8 cellular contexts compared by ENCODE assay signal in the genomic region with DNA sequence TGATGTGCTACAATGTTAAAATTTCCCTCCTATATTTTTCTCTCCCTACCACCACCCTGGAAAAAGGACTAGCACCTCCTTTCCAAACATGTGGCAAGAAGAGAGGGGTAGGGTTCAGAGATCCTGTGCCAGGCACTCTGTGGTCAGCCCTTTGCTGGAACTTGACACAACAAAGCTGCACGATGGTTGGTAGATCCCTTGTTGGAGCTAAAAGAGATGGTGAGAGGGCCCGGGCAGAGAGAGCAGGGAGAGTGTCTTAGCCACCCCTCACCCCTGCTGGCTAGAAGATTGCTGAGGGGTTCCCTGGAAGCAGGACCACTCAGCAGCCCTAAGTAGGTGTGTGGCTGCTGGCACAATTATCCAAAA. TPM values are rescaled to one million over a fixed set of nuclear protein-coding genes. Genes with fewer than 3 reads are reported as not detected.
DNase-seq lines count a peak whose midpoint lies in the region; TF ChIP-seq lines count a peak whose summit lies in the region.

No MANE protein-coding gene starts in this region.

- peaks cover 40 to 65% (median 51%) of the 10 kb centered on the region in 4 donors for H3K4me1 Mint-ChIP-seq in CD4-positive, alpha-beta memory T cell
- peaks cover 44% of the 10 kb centered on the region for H3K4me1 Mint-ChIP-seq in endothelial cell (ENCODE audit: unreplicated experiment)

- no peak overlapping the region for H3K4me3 ChIP-seq in CD4-positive, alpha-beta memory T cell (ENCODE audit: low read length in 2 of 2)
- H3K4me3 ChIP-seq in PC-9 (no peak overlapping the region), rectal smooth muscle tissue (ENCODE audit: low read length) (no peak overlapping the region)

- H3K4me1 ChIP-seq in CD4-positive, alpha-beta memory T cell (ENCODE audit: insufficient read depth, low read length): peaks cover 56% of the 10 kb centered on the region
- H3K4me1 ChIP-seq in PC-9 (replicated peaks; ENCODE audit: insufficient read depth) (peaks cover 22% of the 10 kb centered on the region), rectal smooth muscle tissue (ENCODE audit: control insufficient read depth, insufficient read depth, low read length) (peaks cover 21% of the 10 kb centered on the region)

- H3K27me3 ChIP-seq in CD4-positive, alpha-beta memory T cell (ENCODE audit: insufficient read depth, low read length): no peaks in the 10 kb centered on the region
- H3K27me3 ChIP-seq in PC-9 (ENCODE audit: insufficient read depth, low read depth): peaks cover 6% of the 10 kb centered on the region; the same call in 1 of the 2 replicates
- no peaks in the 10 kb centered on the region for H3K27me3 ChIP-seq in rectal smooth muscle tissue (ENCODE audit: control insufficient read depth, insufficient read depth, low read length)

- TF ChIP-seq CTCF in PC-9 (conservative IDR thresholded peaks at IDR 0.05) (no peak), endothelial cell (IDR thresholded peaks at IDR 0.05; ENCODE audit: unreplicated experiment) (no peak)

- peaks cover 0 to 1% (median 0%) of the 10 kb centered on the region in 8 donors for H3K9me3 Mint-ChIP-seq in CD4-positive, alpha-beta memory T cell
- no peaks in the 10 kb centered on the region for H3K9me3 Mint-ChIP-seq in endothelial cell (ENCODE audit: unreplicated experiment)

- intact Hi-C loops in CD4-positive, alpha-beta memory T cell (cut with micrococcal nuclease): loop anchor here (5.0 kb wide), 4 partner anchors 49 to 394 kb away; partner anchors contain the start of gene TTC22
- intact Hi-C loops in PC-9 (cut with micrococcal nuclease; ENCODE audit: unreplicated experiment): loop anchor here (5.0 to 10.0 kb wide), 3 partner anchors 94 to 394 kb away; partner anchors contain the start of genes TCEANC2, TMEM59 and TTC22

- no peak overlapping the region for H2AFZ ChIP-seq in PC-9

- no peaks in the 10 kb centered on the region for H3K36me3 ChIP-seq in CD4-positive, alpha-beta memory T cell (ENCODE audit: insufficient read depth, low read length)
- no peaks in the 10 kb centered on the region for H3K36me3 ChIP-seq in PC-9 (ENCODE audit: low read depth)
- H3K36me3 ChIP-seq in rectal smooth muscle tissue (ENCODE audit: control insufficient read depth, insufficient read depth, low read length): no peaks in the 10 kb centered on the region

- peaks cover 25% of the 10 kb centered on the region for H3F3A ChIP-seq in PC-9 (ENCODE audit: insufficient read depth, low read depth)

- peak overlapping the region; percentile 86 to 99 (median 90) for H3K27ac Mint-ChIP-seq in CD4-positive, alpha-beta memory T cell
- H3K27ac Mint-ChIP-seq in endothelial cell (ENCODE audit: unreplicated experiment): peak overlapping the region; percentile 100

- no peaks in the 10 kb centered on the region for H4K20me1 ChIP-seq in PC-9 (ENCODE audit: insufficient read depth)

- POLR2A ChIA-PET in CD4-positive, alpha-beta memory T cell (lab: Charles Lee; ENCODE audit: partially characterized antibody): interaction anchor here (1.0 kb wide), 1 partner anchor 78 kb away, joined by 12 read pairs; no protein-coding TSS in a partner anchor
- POLR2A ChIA-PET in PC-9 (lab: Charles Lee; ENCODE audit: unreplicated experiment): no interaction called here

- no TSS peak for BruUV-seq in PC-9 (replicated peaks; lab: Mats Ljungman, UMichigan)

- peaks cover 0 to 1% of the 10 kb centered on the region in 2 donors for H3K27me3 Mint-ChIP-seq in CD4-positive, alpha-beta memory T cell
- peaks cover 9% of the 10 kb centered on the region for H3K27me3 Mint-ChIP-seq in endothelial cell (ENCODE audit: unreplicated experiment)

- CTCF ChIA-PET in CD4-positive, alpha-beta memory T cell (lab: Charles Lee; ENCODE audit: partially characterized antibody): no interaction called here
- CTCF ChIA-PET in PC-9 (lab: Charles Lee): no interaction called here

- no peaks in the 10 kb centered on the region for H3K9me3 ChIP-seq in CD4-positive, alpha-beta memory T cell (ENCODE audit: control insufficient read depth in 1 of 2, low read length in 2 of 2)
- H3K9me3 ChIP-seq in PC-9 (ENCODE audit: insufficient read depth, low read depth): no peaks in the 10 kb centered on the region

- H3K36me3 Mint-ChIP-seq in CD4-positive, alpha-beta memory T cell: peaks cover under 1 to 11% of the 10 kb centered on the region in 2 donors
- H3K36me3 Mint-ChIP-seq in endothelial cell (ENCODE audit: low read depth, unreplicated experiment): no peaks in the 10 kb centered on the region

- no peak overlapping the region for H3K27ac ChIP-seq in CD4-positive, alpha-beta memory T cell (ENCODE audit: low read depth, low read length)
- H3K27ac ChIP-seq in PC-9 (peak overlapping the region; percentile 82), rectal smooth muscle tissue (ENCODE audit: low read depth, low read length) (peak overlapping the region; percentile 82)

- H3K4me2 ChIP-seq in PC-9: peak overlapping the region; percentile 95

- DNase-seq in CD4-positive, alpha-beta memory T cell: no peak
- no peak for DNase-seq in PC-9
- DNase-seq in endothelial cell (ENCODE audit: low spot score): no peak
- no peak for DNase-seq in DMS79 treated with DMSO at 0.1 percent for 48 hours (lab: John Stamatoyannopoulos, UW)
- no peak for DNase-seq in middle frontal gyrus (ENCODE audit: extremely low spot score, low spot score)
- no peak for DNase-seq in NCI-H2081 (lab: John Stamatoyannopoulos, UW)
- DNase-seq in NK-92 treated with Interleukin-12 subunit alpha and Interleukin-12 subunit beta, amount 100 ng/mL, for 24 hours (lab: John Stamatoyannopoulos, UW): no peak

- peak overlapping the region in 6 of 8 donors; percentile 58 to 99 (median 96) for H3K4me3 Mint-ChIP-seq in CD4-positive, alpha-beta memory T cell
- peak overlapping the region; percentile 58 for H3K4me3 Mint-ChIP-seq in endothelial cell (ENCODE audit: unreplicated experiment)

- H3K9me2 ChIP-seq in PC-9 (ENCODE audit: insufficient read depth): no peaks in the 10 kb centered on the region

- no peaks in the 10 kb centered on the region for H3K79me2 ChIP-seq in PC-9 (ENCODE audit: low read depth)

- no peak overlapping the region for H3K9ac ChIP-seq in rectal smooth muscle tissue (ENCODE audit: low read length)

RNA-seq across cellular contexts. Expression of gene SSBP3, which starts 2.5 kb away (rescaled TPM):
- total RNA-seq in CD4-positive, alpha-beta memory T cell: 10 to 100 TPM; 67.6 to 87.6 TPM
- polyA plus RNA-seq in CD4-positive, alpha-beta memory T cell: 10 to 100 TPM; 10.9 to 22.7 TPM
- 26.2 and 26.5 TPM in 2 replicates for total RNA-seq in PC-9 (2021)
- 142 TPM for total RNA-seq in endothelial cell (ENCODE audit: unreplicated experiment)
